ENCODE assay signal across 15 cellular contexts in the genomic region with DNA sequence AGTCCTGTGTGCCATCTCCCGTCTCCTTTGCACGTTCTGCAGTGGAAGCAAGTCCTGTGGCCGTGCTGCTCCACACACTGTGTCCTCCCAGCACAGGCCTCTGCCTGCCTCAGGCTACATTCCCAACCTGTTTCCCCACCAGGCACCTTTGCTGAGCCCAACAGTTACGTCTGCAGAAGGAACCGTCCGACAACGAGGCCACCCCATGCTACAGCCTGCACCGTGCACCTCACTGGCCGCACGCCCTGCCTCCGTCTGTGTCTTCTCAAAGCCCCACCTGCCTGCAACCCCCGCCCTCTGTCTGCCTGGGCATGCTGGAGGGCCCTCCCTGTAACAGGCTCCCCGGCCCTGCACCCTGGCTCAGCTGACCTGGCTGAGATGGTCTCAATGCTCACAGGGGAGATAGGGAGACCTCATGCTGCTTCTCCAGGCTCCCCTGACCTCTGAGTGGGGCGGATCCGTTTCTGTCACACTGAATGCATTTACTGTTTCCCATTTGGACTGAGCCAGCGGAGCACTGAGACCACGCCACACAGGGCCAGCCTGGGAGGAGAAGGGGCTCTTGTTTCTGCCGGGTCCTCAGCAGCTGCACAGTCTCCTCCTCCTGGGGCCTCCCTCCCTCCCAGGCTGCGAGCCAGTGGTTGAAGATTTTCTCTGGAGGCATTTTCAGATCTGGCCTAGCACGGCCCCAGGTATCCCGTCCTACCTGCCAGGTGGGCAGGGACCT.
DNase-seq lines count a peak whose midpoint lies in the region; ATAC-seq and TF ChIP-seq lines count a peak whose summit lies in the region.
"Had no signal": no experiment of that assay in that cellular context is flagged by ENCODE, and none has a peak within 500 bp of the region (broad histone marks: within the 10 kb centered on the region; RNA-seq: fewer than 3 reads in every experiment).

No MANE protein-coding gene starts in this region.

- H3K4me3 ChIP-seq in dorsolateral prefrontal cortex, result no peak overlapping the region
- H3K4me3 ChIP-seq in thoracic aorta, result no peak overlapping the region
- H3K4me3 ChIP-seq: upper lobe of left lung had no signal

- TF ChIP-seq CTCF in dorsolateral prefrontal cortex (IDR thresholded peaks at IDR 0.05 in 54 of 56, conservative IDR thresholded peaks at IDR 0.05 in 2 of 56; ENCODE audit: low read depth in 1 of 56, partially characterized antibody in 56 of 56) (no peak), thoracic aorta (IDR thresholded peaks at IDR 0.05) (no peak)

- POLR2A ChIA-PET in activated CD4-positive, alpha-beta memory T cell treated with anti-CD3 and anti-CD28 coated beads, Interleukin-2, amount 10 ng/mL, durations not matched to agents 7 days and 5 days (lab: Charles Lee), result no interaction called here
- POLR2A ChIA-PET in activated CD4-positive, alpha-beta memory T cell treated with anti-CD3 and anti-CD28 coated beads for 36 hours (lab: Charles Lee), result no interaction called here

- H3K36me3 ChIP-seq in thoracic aorta, result no peaks in the 10 kb centered on the region
- H3K36me3 ChIP-seq: upper lobe of left lung had no signal

- peaks cover 22 to 50% of the 10 kb centered on the region in 2 donors for H3K4me1 ChIP-seq in thoracic aorta (ENCODE audit: control insufficient read depth in 1 of 2, low read depth in 2 of 2)

- H3K4me1 Mint-ChIP-seq in activated CD4-positive, alpha-beta memory T cell treated with anti-CD3 and anti-CD28 coated beads, Interleukin-2, amount 10 ng/mL, durations not matched to agents 7 days and 5 days, result no peaks in the 10 kb centered on the region
- no peaks in the 10 kb centered on the region for H3K4me1 Mint-ChIP-seq in activated CD4-positive, alpha-beta memory T cell treated with anti-CD3 and anti-CD28 coated beads for 36 hours (ENCODE audit: low read depth)
- H3K4me1 Mint-ChIP-seq: activated B cell treated with CpG ODN at 0.5 μM for 24 hours had no signal

- ATAC-seq in thoracic aorta (ENCODE audit: insufficient number of reproducible peaks, low FRiP score, low read depth), result no peak
- no peak for ATAC-seq in stimulated activated naive CD8-positive, alpha-beta T cell treated with anti-CD3 and anti-CD28 coated beads, Interleukin-15, Interleukin-2, amounts not matched to agents 100 U/mL and 50 U/mL, for 24 hours
- ATAC-seq: natural killer cell treated with Interleukin-12 subunit alpha and Interleukin-12 subunit beta and Interleukin-15 and Interleukin-18, amount 100 ng/mL, for 72 hours had no signal

- H3K27me3 ChIP-seq in dorsolateral prefrontal cortex (no peaks in the 10 kb centered on the region), thoracic aorta (replicated peaks; ENCODE audit: insufficient read depth) (no peaks in the 10 kb centered on the region)
- H3K27me3 ChIP-seq: upper lobe of left lung had no signal

- H3K27ac ChIP-seq in dorsolateral prefrontal cortex, result peak overlapping the region in 57 of 59 donors; percentile 38 to 99 (median 95)
- H3K27ac ChIP-seq in thoracic aorta, result peak overlapping the region; percentile 90 to 94

- no peaks in the 10 kb centered on the region for H3K27me3 Mint-ChIP-seq in activated CD4-positive, alpha-beta memory T cell treated with anti-CD3 and anti-CD28 coated beads, Interleukin-2, amount 10 ng/mL, durations not matched to agents 7 days and 5 days
- peaks cover 11% of the 10 kb centered on the region for H3K27me3 Mint-ChIP-seq in activated CD4-positive, alpha-beta memory T cell treated with anti-CD3 and anti-CD28 coated beads for 36 hours

- no peak overlapping the region for H3K27ac Mint-ChIP-seq in activated CD4-positive, alpha-beta memory T cell treated with anti-CD3 and anti-CD28 coated beads, Interleukin-2, amount 10 ng/mL, durations not matched to agents 7 days and 5 days
- H3K27ac Mint-ChIP-seq in activated CD4-positive, alpha-beta memory T cell treated with anti-CD3 and anti-CD28 coated beads for 36 hours, result no peak overlapping the region
- H3K27ac Mint-ChIP-seq: activated B cell treated with CpG ODN at 0.5 μM for 24 hours; natural killer cell treated with Interleukin-12 subunit alpha and Interleukin-12 subunit beta and Interleukin-15 and Interleukin-18, amount 100 ng/mL, for 72 hours had no signal

- intact Hi-C loops in activated CD4-positive, alpha-beta memory T cell treated with anti-CD3 and anti-CD28 coated beads for 36 hours (cut with micrococcal nuclease), result no loop called here
- intact Hi-C loops in dorsolateral prefrontal cortex (cut with DNase I), result loop anchor here (5.0 kb wide), 2 partner anchors 73 to 188 kb away; partner anchors contain the start of gene GPC1 (in 2 of the 2)

- no peaks in the 10 kb centered on the region for H3K9me3 ChIP-seq in thoracic aorta
- H3K9me3 ChIP-seq: upper lobe of left lung had no signal

- CTCF ChIA-PET in activated CD4-positive, alpha-beta memory T cell treated with anti-CD3 and anti-CD28 coated beads, Interleukin-2, amount 10 ng/mL, durations not matched to agents 7 days and 5 days (lab: Charles Lee), result no interaction called here
- CTCF ChIA-PET in activated CD4-positive, alpha-beta memory T cell treated with anti-CD3 and anti-CD28 coated beads for 36 hours (lab: Charles Lee), result no interaction called here

- no peaks in the 10 kb centered on the region for H3K9me3 Mint-ChIP-seq in activated CD4-positive, alpha-beta memory T cell treated with anti-CD3 and anti-CD28 coated beads, Interleukin-2, amount 10 ng/mL, durations not matched to agents 7 days and 5 days
- no peaks in the 10 kb centered on the region for H3K9me3 Mint-ChIP-seq in activated CD4-positive, alpha-beta memory T cell treated with anti-CD3 and anti-CD28 coated beads for 36 hours
- H3K9me3 Mint-ChIP-seq: natural killer cell treated with Interleukin-12 subunit alpha and Interleukin-12 subunit beta and Interleukin-15 and Interleukin-18, amount 100 ng/mL, for 72 hours had no signal

- DNase-seq in activated CD4-positive, alpha-beta memory T cell treated with anti-CD3 and anti-CD28 coated beads, Interleukin-2, amount 10 ng/mL, durations not matched to agents 7 days and 5 days, result peak; percentile 8
- no peak for DNase-seq in activated CD4-positive, alpha-beta memory T cell treated with anti-CD3 and anti-CD28 coated beads for 36 hours
- DNase-seq in dorsolateral prefrontal cortex (peak in 7 of 10 donors; percentile 66 to 80 (median 76)), mucosa of gallbladder (ENCODE audit: low spot score) (peak; percentile 8), thoracic aorta (ENCODE audit: low spot score) (no peak), NCI-H345 treated with DMSO at 0.1 percent for 48 hours (lab: John Stamatoyannopoulos, UW; ENCODE audit: unreplicated experiment) (no peak)
- DNase-seq in stimulated activated naive CD8-positive, alpha-beta T cell treated with anti-CD3 and anti-CD28 coated beads, Interleukin-15, Interleukin-2, amounts not matched to agents 100 U/mL and 50 U/mL, for 24 hours, result no peak
- no peak for DNase-seq in stimulated activated CD4-positive, alpha-beta T cell treated with anti-CD3 and anti-CD28 coated beads, Interleukin-2, amount 100 ng/mL, for 48 hours
- DNase-seq: activated B cell treated with CpG ODN at 0.5 μM for 24 hours; activated naive CD4-positive, alpha-beta T cell; effector memory CD4-positive, alpha-beta T cell; SHP77; stimulated activated CD4-positive, alpha-beta T cell treated with anti-CD3 and anti-CD28 coated beads, Interleukin-4, amount 100 ng/mL, for 1 hour had no signal

- H3K36me3 Mint-ChIP-seq in activated CD4-positive, alpha-beta memory T cell treated with anti-CD3 and anti-CD28 coated beads, Interleukin-2, amount 10 ng/mL, durations not matched to agents 7 days and 5 days (ENCODE audit: low read depth), result no peaks in the 10 kb centered on the region
- H3K36me3 Mint-ChIP-seq in activated CD4-positive, alpha-beta memory T cell treated with anti-CD3 and anti-CD28 coated beads for 36 hours, result no peaks in the 10 kb centered on the region
- H3K36me3 Mint-ChIP-seq: natural killer cell treated with Interleukin-12 subunit alpha and Interleukin-12 subunit beta and Interleukin-15 and Interleukin-18, amount 100 ng/mL, for 72 hours had no signal

- no peak overlapping the region for H3K4me3 Mint-ChIP-seq in activated CD4-positive, alpha-beta memory T cell treated with anti-CD3 and anti-CD28 coated beads, Interleukin-2, amount 10 ng/mL, durations not matched to agents 7 days and 5 days
- H3K4me3 Mint-ChIP-seq in activated CD4-positive, alpha-beta memory T cell treated with anti-CD3 and anti-CD28 coated beads for 36 hours, result no peak overlapping the region
- H3K4me3 Mint-ChIP-seq: activated B cell treated with CpG ODN at 0.5 μM for 24 hours; natural killer cell treated with Interleukin-12 subunit alpha and Interleukin-12 subunit beta and Interleukin-15 and Interleukin-18, amount 100 ng/mL, for 72 hours had no signal

Comparison
In these comparisons a context has a peak if more than half of its experiments do, and no peak if none do; other contexts are left out.
1. DNase-seq: peak in activated CD4-positive, alpha-beta memory T cell treated with anti-CD3 and anti-CD28 coated beads, Interleukin-2, amount 10 ng/mL, durations not matched to agents 7 days and 5 days (single experiment), dorsolateral prefrontal cortex (7 of 10) and mucosa of gallbladder (single experiment); none in activated CD4-positive, alpha-beta memory T cell treated with anti-CD3 and anti-CD28 coated beads for 36 hours (single experiment), thoracic aorta (single experiment), NCI-H345 treated with DMSO at 0.1 percent for 48 hours (single experiment), stimulated activated naive CD8-positive, alpha-beta T cell treated with anti-CD3 and anti-CD28 coated beads, Interleukin-15, Interleukin-2, amounts not matched to agents 100 U/mL and 50 U/mL, for 24 hours (single experiment) and stimulated activated CD4-positive, alpha-beta T cell treated with anti-CD3 and anti-CD28 coated beads, Interleukin-2, amount 100 ng/mL, for 48 hours (0 of 2).